11 cellular contexts compared by ENCODE assay signal in the genomic region with DNA sequence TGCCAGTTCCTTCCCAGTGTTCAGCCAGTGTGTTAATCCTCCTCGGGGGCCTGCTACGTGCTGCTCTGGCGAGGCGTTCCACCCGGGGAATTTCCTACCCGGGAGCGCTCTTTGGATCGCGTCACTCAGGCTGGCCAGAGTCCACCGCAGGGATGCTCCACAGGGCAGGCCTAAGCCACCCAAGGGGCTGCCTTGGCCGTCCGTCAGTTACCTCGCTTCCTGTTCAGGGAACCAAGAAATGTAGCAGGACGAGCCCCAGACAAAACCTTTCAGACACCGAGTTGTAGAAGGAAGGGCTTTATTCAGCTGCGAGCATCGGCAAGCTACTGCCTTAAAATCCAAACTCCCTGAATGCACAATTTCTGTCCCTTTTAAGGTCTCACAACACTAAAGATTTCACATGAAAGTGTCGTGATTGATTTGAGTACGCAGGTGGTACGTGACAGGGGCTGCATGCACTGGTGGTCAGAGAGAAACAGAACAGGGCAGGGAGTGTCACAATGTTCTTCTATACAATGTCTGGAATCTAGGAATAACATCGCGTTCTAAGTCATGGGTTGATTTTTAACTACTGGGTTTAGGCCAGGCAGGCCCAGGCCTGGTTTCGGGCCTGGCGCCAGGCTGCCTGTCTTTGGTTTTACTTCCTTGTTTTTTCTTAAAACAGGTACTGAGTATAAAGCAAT. TPM values are rescaled to one million over a fixed set of nuclear protein-coding genes. Genes with fewer than 3 reads are reported as not detected.
DNase-seq lines count a peak whose midpoint lies in the region; ATAC-seq and TF ChIP-seq lines count a peak whose summit lies in the region.
"Had no signal": no experiment of that assay in that cellular context is flagged by ENCODE, and none has a peak within 500 bp of the region (broad histone marks: within the 10 kb centered on the region; RNA-seq: fewer than 3 reads in every experiment).

No MANE protein-coding gene starts in this region.

- WGBS in right lobe of liver (ENCODE audit: insufficient coverage, low coverage, low lambda C conversion rate, missing lambda C conversion rate), result 30% methylated on average over 17 of the region's 24 CpGs
- 19 to 50% (median 31%) methylated on average over 24 of the region's 24 CpGs for WGBS in stomach, 5 donors
- WGBS in testis, 2 donors, result 58 to 89% methylated on average over 9 to 24 of the region's 24 CpGs

- no peak for TF ChIP-seq EP300 in stomach (IDR thresholded peaks at IDR 0.05)

- no peaks in the 10 kb centered on the region for H3K27me3 Mint-ChIP-seq in IgD-negative memory B cell
- no peaks in the 10 kb centered on the region for H3K27me3 Mint-ChIP-seq in naive thymus-derived CD4-positive, alpha-beta T cell

- H3K4me3 ChIP-seq in colonic mucosa, result peak overlapping the region; percentile 23
- H3K4me3 ChIP-seq in right lobe of liver, result peak overlapping the region; percentile 25 to 52 (median 50)
- H3K4me3 ChIP-seq in stomach, result peak overlapping the region; percentile 33 to 45 (median 42)
- H3K4me3 ChIP-seq in naive thymus-derived CD4-positive, alpha-beta T cell (ENCODE audit: low read length), result no peak overlapping the region
- no peak overlapping the region for H3K4me3 ChIP-seq in testis

- H3K27ac ChIP-seq in colonic mucosa (peak overlapping the region; percentile 96), right lobe of liver (peak overlapping the region; percentile 87 to 96 (median 91)), stomach (peak overlapping the region; percentile 89 to 99 (median 93)), testis (peak overlapping the region in 1 of 2 donors; percentile 88)
- H3K27ac ChIP-seq in naive thymus-derived CD4-positive, alpha-beta T cell (ENCODE audit: low read depth, low read length), result no peak overlapping the region

- H3K36me3 ChIP-seq in colonic mucosa (no peaks in the 10 kb centered on the region), right lobe of liver (no peaks in the 10 kb centered on the region), stomach (peaks cover 0 to 1% (median under 1%) of the 10 kb centered on the region in 4 donors), testis (ENCODE audit: low read depth, missing control alignments) (no peaks in the 10 kb centered on the region)
- no peaks in the 10 kb centered on the region for H3K36me3 ChIP-seq in naive thymus-derived CD4-positive, alpha-beta T cell (ENCODE audit: control insufficient read depth in 2 of 3, insufficient read depth in 3 of 3, low read length in 3 of 3)

- H3K9me3 ChIP-seq in colonic mucosa (no peaks in the 10 kb centered on the region), right lobe of liver (no peaks in the 10 kb centered on the region), stomach (no peaks in the 10 kb centered on the region), testis (no peaks in the 10 kb centered on the region)
- H3K9me3 ChIP-seq in naive thymus-derived CD4-positive, alpha-beta T cell (ENCODE audit: control insufficient read depth in 2 of 3, low read length in 3 of 3), result no peaks in the 10 kb centered on the region

- TF ChIP-seq POLR2A in right lobe of liver (IDR thresholded peaks at IDR 0.05), result peak; percentile 55
- no peak for TF ChIP-seq POLR2A in stomach (IDR thresholded peaks at IDR 0.05)
- no peak for TF ChIP-seq POLR2A in testis (IDR thresholded peaks at IDR 0.05)

- no peak for TF ChIP-seq CTCF in colonic mucosa (IDR thresholded peaks at IDR 0.05)
- TF ChIP-seq CTCF in right lobe of liver (IDR thresholded peaks at IDR 0.05), result no peak
- TF ChIP-seq CTCF in stomach (IDR thresholded peaks at IDR 0.05), result no peak
- TF ChIP-seq CTCF in testis (IDR thresholded peaks at IDR 0.05), result no peak

- peak; percentile 84 to 89 (median 86) for ATAC-seq in right lobe of liver
- no peak for ATAC-seq in naive thymus-derived CD4-positive, alpha-beta T cell

- intact Hi-C loops in colonic mucosa (cut with DNase I), result loop anchor here (2.0 kb wide), 1 partner anchor 41 kb away; no protein-coding TSS in a partner anchor
- intact Hi-C loops in right lobe of liver (cut with DNase I), result no loop called here
- intact Hi-C loops in stomach (cut with DNase I; ENCODE audit: low total_unique reads), result no loop called here
- intact Hi-C loops in naive thymus-derived CD4-positive, alpha-beta T cell (cut with micrococcal nuclease), result no loop called here
- intact Hi-C loops in testis (cut with DNase I; ENCODE audit: low total_unique reads), result no loop called here

- no peaks in the 10 kb centered on the region for H3K9me3 Mint-ChIP-seq in IgD-negative memory B cell
- peaks cover 0 to 1% (median 0%) of the 10 kb centered on the region in 11 donors for H3K9me3 Mint-ChIP-seq in naive thymus-derived CD4-positive, alpha-beta T cell

- POLR2A ChIA-PET in naive thymus-derived CD4-positive, alpha-beta T cell (lab: Charles Lee), result no interaction called here

- peak overlapping the region; percentile 89 to 96 (median 93) for H3K27ac Mint-ChIP-seq in IgD-negative memory B cell
- peak overlapping the region in 1 of 9 donors; percentile 32 for H3K27ac Mint-ChIP-seq in naive thymus-derived CD4-positive, alpha-beta T cell

- no peaks in the 10 kb centered on the region for H3K36me3 Mint-ChIP-seq in IgD-negative memory B cell
- H3K36me3 Mint-ChIP-seq in naive thymus-derived CD4-positive, alpha-beta T cell, result no peaks in the 10 kb centered on the region

- H3K4me3 Mint-ChIP-seq in IgD-negative memory B cell, result peak overlapping the region in 2 of 4 donors; percentile 71 to 76
- no peak overlapping the region for H3K4me3 Mint-ChIP-seq in naive thymus-derived CD4-positive, alpha-beta T cell

- DNase-seq in colonic mucosa (peak; percentile 85), right lobe of liver (peak; percentile 86 to 90 (median 88)), stomach (peak; percentile 85), testis (no peak), NCI-H82 treated with DMSO at 0.1 percent for 48 hours (lab: John Stamatoyannopoulos, UW; ENCODE audit: unreplicated experiment) (no peak), inferior parietal cortex (ENCODE audit: extremely low spot score) (no peak)
- no peak for DNase-seq in naive thymus-derived CD4-positive, alpha-beta T cell
- DNase-seq: DMS153 had no signal

- H3K4me1 Mint-ChIP-seq in IgD-negative memory B cell, result peaks cover 3 to 17% (median 13%) of the 10 kb centered on the region in 3 donors
- H3K4me1 Mint-ChIP-seq in naive thymus-derived CD4-positive, alpha-beta T cell, result peaks cover 0 to 14% (median 0%) of the 10 kb centered on the region in 7 donors

- no peaks in the 10 kb centered on the region for H3K27me3 ChIP-seq in colonic mucosa
- H3K27me3 ChIP-seq in right lobe of liver, result no peaks in the 10 kb centered on the region
- no peaks in the 10 kb centered on the region for H3K27me3 ChIP-seq in stomach
- H3K27me3 ChIP-seq in naive thymus-derived CD4-positive, alpha-beta T cell (ENCODE audit: control insufficient read depth in 2 of 2, insufficient read depth in 2 of 2, low read length in 2 of 2), result no peaks in the 10 kb centered on the region
- H3K27me3 ChIP-seq in testis, result no peaks in the 10 kb centered on the region

- H3K9ac ChIP-seq in colonic mucosa (ENCODE audit: low read depth in 2 of 2, low read length in 2 of 2), result peak overlapping the region; percentile 53 to 78

- CTCF ChIA-PET in naive thymus-derived CD4-positive, alpha-beta T cell (lab: Charles Lee), result no interaction called here

- H3K4me1 ChIP-seq in colonic mucosa (no peaks in the 10 kb centered on the region), right lobe of liver (peaks cover 0 to 14% (median 3%) of the 10 kb centered on the region in 4 donors), stomach (peaks cover 0 to 9% (median 6%) of the 10 kb centered on the region in 4 donors), testis (no peaks in the 10 kb centered on the region)
- no peaks in the 10 kb centered on the region for H3K4me1 ChIP-seq in naive thymus-derived CD4-positive, alpha-beta T cell (ENCODE audit: control insufficient read depth in 2 of 2, insufficient read depth in 2 of 2, low read length in 2 of 2)

RNA-seq across cellular contexts. Expression of gene POU5F1, which starts 15.7 kb away (rescaled TPM):
- 0.70 TPM for polyA plus RNA-seq in IgD-negative memory B cell
- total RNA-seq in colonic mucosa, result 1 to 10 TPM; 3.4 to 7.0 TPM
- total RNA-seq in right lobe of liver, result 1 to 10 TPM in 5 of 6 experiments, under 1 TPM in 1; 0.71 to 3.8 (median 2.6) TPM
- total RNA-seq in stomach, result 100 to 1,000 TPM in 2 of 5 donors, 10 to 100 TPM in 2, not detected in 1; 47.5 to 155 (median 113) TPM
- 10 to 100 TPM in 1 of 3 donors, 1 to 10 TPM in 2; 2.6 to 13.0 (median 6.5) TPM for polyA plus RNA-seq in stomach
- under 1 TPM in 1 of 5 experiments, not detected in 4; 0.46 TPM for total RNA-seq in naive thymus-derived CD4-positive, alpha-beta T cell
- under 1 TPM in 1 of 2 donors, not detected in 1; 0.18 TPM for polyA plus RNA-seq in naive thymus-derived CD4-positive, alpha-beta T cell
- 1 to 10 TPM; 1.3 to 4.2 TPM for total RNA-seq in testis
- polyA plus RNA-seq in testis (ENCODE audit: insufficient read depth, low read depth, low replicate concordance), result 3.0 TPM
- total RNA-seq: M059J had no signal

RNA-seq across cellular contexts. Expression of gene TCF19, which starts 27.8 kb away (rescaled TPM):
- 14.9 TPM for polyA plus RNA-seq in IgD-negative memory B cell
- total RNA-seq in colonic mucosa, result 10 to 100 TPM in 1 of 2 donors, 1 to 10 TPM in 1; 8.8 to 39.6 TPM
- total RNA-seq in right lobe of liver, result 1 to 10 TPM in 4 of 6 experiments, under 1 TPM in 2; 0.42 to 4.4 (median 1.3) TPM
- 10 to 100 TPM in 1 of 5 donors, 1 to 10 TPM in 4; 5.8 to 16.1 (median 7.1) TPM for total RNA-seq in stomach
- polyA plus RNA-seq in stomach, result 1 to 10 TPM; 5.0 to 7.7 (median 7.7) TPM
- total RNA-seq in naive thymus-derived CD4-positive, alpha-beta T cell, result 10 to 100 TPM in 1 of 5 experiments, 1 to 10 TPM in 4; 4.3 to 78.9 (median 9.4) TPM
- 1 to 10 TPM; 9.4 to 9.7 TPM for polyA plus RNA-seq in naive thymus-derived CD4-positive, alpha-beta T cell
- total RNA-seq in testis, result 1 to 10 TPM; 3.6 to 3.7 TPM
- 4.7 TPM for polyA plus RNA-seq in testis (ENCODE audit: insufficient read depth, low read depth, low replicate concordance)

RNA-seq across cellular contexts. Expression of gene CCHCR1, which starts 28.6 kb away (rescaled TPM):
- polyA plus RNA-seq in IgD-negative memory B cell (9.4 TPM), stomach (10 to 100 TPM; 11.8 to 21.0 (median 12.3) TPM), testis (ENCODE audit: insufficient read depth, low read depth, low replicate concordance) (174 TPM)
- total RNA-seq in colonic mucosa (10 to 100 TPM; 31.8 to 55.4 TPM), right lobe of liver (1 to 10 TPM; 6.0 to 9.1 (median 8.0) TPM), stomach (100 to 1,000 TPM in 1 of 5 donors, 10 to 100 TPM in 3, 1 to 10 TPM in 1; 9.7 to 201 (median 24.5) TPM), testis (10 to 100 TPM; 86.4 to 93.2 TPM)
- total RNA-seq in naive thymus-derived CD4-positive, alpha-beta T cell, result 10 to 100 TPM; 20.1 to 46.4 (median 35.5) TPM
- polyA plus RNA-seq in naive thymus-derived CD4-positive, alpha-beta T cell, result 10 to 100 TPM in 1 of 2 donors, 1 to 10 TPM in 1; 6.9 to 11.1 TPM

RNA-seq across cellular contexts. Expression of gene PSORS1C2, which starts 47.3 kb away (rescaled TPM):
- not detected for polyA plus RNA-seq in IgD-negative memory B cell
- total RNA-seq in colonic mucosa, result not detected
- total RNA-seq in right lobe of liver, result not detected
- under 1 TPM in 1 of 5 donors, not detected in 4; 0.73 TPM for total RNA-seq in stomach
- 1 to 10 TPM in 1 of 3 donors, not detected in 2; 1.6 TPM for polyA plus RNA-seq in stomach
- total RNA-seq in naive thymus-derived CD4-positive, alpha-beta T cell, result not detected
- not detected for polyA plus RNA-seq in naive thymus-derived CD4-positive, alpha-beta T cell
- total RNA-seq in testis, result not detected
- not detected for polyA plus RNA-seq in testis (ENCODE audit: insufficient read depth, low read depth, low replicate concordance)
- total RNA-seq: M059J, RPMI7951 had no signal

Comparison
In these comparisons a context has a peak if more than half of its experiments do, and no peak if none do; other contexts are left out.
1. DNase-seq: peak in colonic mucosa (single experiment), right lobe of liver (3 of 3) and stomach (single experiment); none in naive thymus-derived CD4-positive, alpha-beta T cell (0 of 9), testis (single experiment), NCI-H82 treated with DMSO at 0.1 percent for 48 hours (single experiment) and inferior parietal cortex (single experiment).
2. H3K4me3 ChIP-seq: peak in colonic mucosa (single experiment), right lobe of liver (3 of 3) and stomach (4 of 4); none in naive thymus-derived CD4-positive, alpha-beta T cell (single experiment) and testis (0 of 2).